ENCODE assay signal across 1 cellular context in genomic region chr14:103519043-103519836, GRCh38.
TF ChIP-seq lines count a peak whose summit lies in the region.

No MANE protein-coding gene starts in this region.

TF ChIP-seq in K562, 482 proteins besides CTCF, POLR2A, EP300 and RAD21 (continued from another document):
- no peak for TF ChIP-seq HLTF (IDR thresholded peaks at IDR 0.05)
- no peak for TF ChIP-seq STAT5B (CRISPR knock-in tag; IDR thresholded peaks at IDR 0.05)
- no peak for TF ChIP-seq NFRKB (IDR thresholded peaks at IDR 0.05; ENCODE audit: low read depth)
- TF ChIP-seq ZEB2 (IDR thresholded peaks at IDR 0.05), result no peak
- no peak for TF ChIP-seq PRMT5 (CRISPR knock-in tag; IDR thresholded peaks at IDR 0.05)
- TF ChIP-seq JUN (IDR thresholded peaks at IDR 0.05; ENCODE audit: borderline replicate concordance, low read depth, low read length), result no peak
- TF ChIP-seq JUN (CRISPR knock-in tag; IDR thresholded peaks at IDR 0.05; ENCODE audit: borderline replicate concordance), result no peak
- TF ChIP-seq MAFG (tag; conservative IDR thresholded peaks at IDR 0.05), result no peak
- TF ChIP-seq RFX1 (IDR thresholded peaks at IDR 0.05), result no peak
- TF ChIP-seq RFX7 (CRISPR knock-in tag; IDR thresholded peaks at IDR 0.05), result no peak
- TF ChIP-seq POLR2B (IDR thresholded peaks at IDR 0.05; ENCODE audit: low read depth, partially characterized antibody), result no peak
- 0 out of 2 replicates have a peak, but pooled peaks have one; percentile 4 for TF ChIP-seq ZNF121 (CRISPR knock-in tag; conservative IDR thresholded peaks at IDR 0.05)
- 0 out of 2 replicates have a peak, but pooled peaks have one; percentile 13 for TF ChIP-seq TFAP4 (CRISPR knock-in tag; IDR thresholded peaks at IDR 0.05; ENCODE audit: borderline replicate concordance)
- no peak for TF ChIP-seq YY1 (IDR thresholded peaks at IDR 0.05; ENCODE audit: borderline replicate concordance in 1 of 3, control insufficient read depth in 1 of 3, extremely low read depth in 1 of 3, insufficient read depth in 3 of 3, insufficient read length in 1 of 3, insufficient replicate concordance in 2 of 3, low read depth in 1 of 3, low read length in 2 of 3)
- TF ChIP-seq NFATC3 (IDR thresholded peaks at IDR 0.05), result no peak
- no peak for TF ChIP-seq TAF9B (IDR thresholded peaks at IDR 0.05; ENCODE audit: partially characterized antibody)
- no peak for TF ChIP-seq FUS (optimal IDR thresholded peaks at IDR 0.05; ENCODE audit: low read depth, low read length)
- no peak; the same call in 1 of the 2 replicates for TF ChIP-seq HDAC2 (IDR thresholded peaks at IDR 0.05)
- TF ChIP-seq PRPF4 (IDR thresholded peaks at IDR 0.05; ENCODE audit: insufficient read depth, low read depth, low read length, poor library complexity, severe bottlenecking), result no peak
- TF ChIP-seq, protein P1, sequence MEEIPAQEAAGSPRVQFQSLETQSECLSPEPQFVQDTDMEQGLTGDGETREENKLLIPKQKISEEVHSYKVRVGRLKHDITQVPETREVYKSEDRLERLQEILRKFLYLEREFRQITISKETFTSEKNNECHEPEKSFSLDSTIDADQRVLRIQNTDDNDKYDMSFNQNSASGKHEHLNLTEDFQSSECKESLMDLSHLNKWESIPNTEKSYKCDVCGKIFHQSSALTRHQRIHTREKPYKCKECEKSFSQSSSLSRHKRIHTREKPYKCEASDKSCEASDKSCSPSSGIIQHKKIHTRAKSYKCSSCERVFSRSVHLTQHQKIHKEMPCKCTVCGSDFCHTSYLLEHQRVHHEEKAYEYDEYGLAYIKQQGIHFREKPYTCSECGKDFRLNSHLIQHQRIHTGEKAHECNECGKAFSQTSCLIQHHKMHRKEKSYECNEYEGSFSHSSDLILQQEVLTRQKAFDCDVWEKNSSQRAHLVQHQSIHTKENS (CRISPR knock-in tag; IDR thresholded peaks at IDR 0.05), result no peak
- TF ChIP-seq, protein P2, sequence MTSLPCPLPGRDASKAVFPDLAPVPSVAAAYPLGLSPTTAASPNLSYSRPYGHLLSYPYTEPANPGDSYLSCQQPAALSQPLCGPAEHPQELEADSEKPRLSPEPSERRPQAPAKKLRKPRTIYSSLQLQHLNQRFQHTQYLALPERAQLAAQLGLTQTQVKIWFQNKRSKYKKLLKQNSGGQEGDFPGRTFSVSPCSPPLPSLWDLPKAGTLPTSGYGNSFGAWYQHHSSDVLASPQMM (CRISPR knock-in tag; IDR thresholded peaks at IDR 0.05), result no peak
- no peak for TF ChIP-seq HMG20B (CRISPR knock-in tag; IDR thresholded peaks at IDR 0.05)
- TF ChIP-seq BCLAF1 (IDR thresholded peaks at IDR 0.05; ENCODE audit: borderline replicate concordance in 1 of 2, control insufficient read depth in 1 of 2, low read depth in 2 of 2, low read length in 1 of 2), result no peak
- no peak for TF ChIP-seq PTBP1 (IDR thresholded peaks at IDR 0.05; ENCODE audit: low read depth, low read length)
- 0 out of 4 replicates have a peak, but pooled peaks of 1 of the 2 experiments have one; percentile 51 for TF ChIP-seq UBTF (IDR thresholded peaks at IDR 0.05; ENCODE audit: borderline replicate concordance in 1 of 2, low read depth in 2 of 2, low read length in 2 of 2)
TF ChIP-seq in K562: peak in this region for 34.
